ENCODE assay signal across 1 cellular context in the genomic region with DNA sequence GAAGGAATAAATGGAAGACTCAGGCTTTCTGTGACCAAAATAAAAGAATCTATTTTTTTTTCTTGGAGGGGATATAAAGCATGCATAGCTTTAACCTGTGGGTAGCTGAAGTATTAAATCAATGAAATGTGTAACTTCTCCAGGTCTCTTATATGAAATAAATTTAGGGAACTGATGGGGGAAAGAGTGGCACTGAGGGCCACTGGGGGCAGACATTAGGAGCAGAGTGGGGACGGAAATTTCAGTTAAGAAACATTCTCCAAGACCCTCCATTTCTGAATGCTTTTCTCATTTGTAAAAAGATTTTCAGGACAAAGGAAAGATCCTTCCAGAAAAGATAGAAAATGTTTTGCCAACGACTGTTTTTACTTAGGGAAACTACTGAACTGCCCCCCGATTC.
TF ChIP-seq lines count a peak whose summit lies in the region.

No MANE protein-coding gene starts in this region.

TF ChIP-seq in WTC11, 78 proteins besides CTCF, POLR2A, EP300 and RAD21 (continued from another document):
- TF ChIP-seq, protein P1, sequence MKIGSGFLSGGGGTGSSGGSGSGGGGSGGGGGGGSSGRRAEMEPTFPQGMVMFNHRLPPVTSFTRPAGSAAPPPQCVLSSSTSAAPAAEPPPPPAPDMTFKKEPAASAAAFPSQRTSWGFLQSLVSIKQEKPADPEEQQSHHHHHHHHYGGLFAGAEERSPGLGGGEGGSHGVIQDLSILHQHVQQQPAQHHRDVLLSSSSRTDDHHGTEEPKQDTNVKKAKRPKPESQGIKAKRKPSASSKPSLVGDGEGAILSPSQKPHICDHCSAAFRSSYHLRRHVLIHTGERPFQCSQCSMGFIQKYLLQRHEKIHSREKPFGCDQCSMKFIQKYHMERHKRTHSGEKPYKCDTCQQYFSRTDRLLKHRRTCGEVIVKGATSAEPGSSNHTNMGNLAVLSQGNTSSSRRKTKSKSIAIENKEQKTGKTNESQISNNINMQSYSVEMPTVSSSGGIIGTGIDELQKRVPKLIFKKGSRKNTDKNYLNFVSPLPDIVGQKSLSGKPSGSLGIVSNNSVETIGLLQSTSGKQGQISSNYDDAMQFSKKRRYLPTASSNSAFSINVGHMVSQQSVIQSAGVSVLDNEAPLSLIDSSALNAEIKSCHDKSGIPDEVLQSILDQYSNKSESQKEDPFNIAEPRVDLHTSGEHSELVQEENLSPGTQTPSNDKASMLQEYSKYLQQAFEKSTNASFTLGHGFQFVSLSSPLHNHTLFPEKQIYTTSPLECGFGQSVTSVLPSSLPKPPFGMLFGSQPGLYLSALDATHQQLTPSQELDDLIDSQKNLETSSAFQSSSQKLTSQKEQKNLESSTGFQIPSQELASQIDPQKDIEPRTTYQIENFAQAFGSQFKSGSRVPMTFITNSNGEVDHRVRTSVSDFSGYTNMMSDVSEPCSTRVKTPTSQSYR (CRISPR knock-in tag; IDR thresholded peaks at IDR 0.05) = no peak
- TF ChIP-seq SMAD3 (CRISPR knock-in tag; IDR thresholded peaks at IDR 0.05; ENCODE audit: borderline replicate concordance) = no peak
- TF ChIP-seq, protein P2, sequence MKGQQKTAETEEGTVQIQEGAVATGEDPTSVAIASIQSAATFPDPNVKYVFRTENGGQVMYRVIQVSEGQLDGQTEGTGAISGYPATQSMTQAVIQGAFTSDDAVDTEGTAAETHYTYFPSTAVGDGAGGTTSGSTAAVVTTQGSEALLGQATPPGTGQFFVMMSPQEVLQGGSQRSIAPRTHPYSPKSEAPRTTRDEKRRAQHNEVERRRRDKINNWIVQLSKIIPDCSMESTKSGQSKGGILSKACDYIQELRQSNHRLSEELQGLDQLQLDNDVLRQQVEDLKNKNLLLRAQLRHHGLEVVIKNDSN (CRISPR knock-in tag; IDR thresholded peaks at IDR 0.05) = no peak
